In genomic region chr11:7060828-7061227, GRCh38 we compare ENCODE assay signal across 2 cellular contexts.
TF ChIP-seq lines count a peak whose summit lies in the region.

No MANE protein-coding gene starts in this region.

TF ChIP-seq in IMR-90, 13 proteins besides CTCF, POLR2A, EP300 and RAD21:
- TF ChIP-seq NFE2L2 (IDR thresholded peaks at IDR 0.05; ENCODE audit: low read depth, low read length), result no peak
- TF ChIP-seq FOS (IDR thresholded peaks at IDR 0.05; ENCODE audit: low read depth, low read length), result peak; percentile 29; the same call in 1 of the 2 replicates
TF ChIP-seq in IMR-90: peak in this region for 1.

TF ChIP-seq in endothelial cell of umbilical vein, 7 proteins besides CTCF, POLR2A, EP300 and RAD21:
- no peak for TF ChIP-seq MAX (IDR thresholded peaks at IDR 0.05; ENCODE audit: insufficient read depth, insufficient read length)
- peak; percentile 40 for TF ChIP-seq JUN (IDR thresholded peaks at IDR 0.05; ENCODE audit: borderline replicate concordance, insufficient read depth, insufficient read length, low read depth)
- TF ChIP-seq FOS (IDR thresholded peaks at IDR 0.05; ENCODE audit: borderline replicate concordance, insufficient read depth, low read length), result peak; percentile 65
